Comparison of ENCODE assay signal across 1 cellular context in genomic region chr3:152865675-152866074, GRCh38.
TF ChIP-seq lines count a peak whose summit lies in the region.

No MANE protein-coding gene starts in this region.

TF ChIP-seq in GM23338, 12 proteins besides CTCF, POLR2A, EP300 and RAD21 (continued from another document):
- TF ChIP-seq ZNF462 (CRISPR knock-in tag; IDR thresholded peaks at IDR 0.05), result no peak
- no peak for TF ChIP-seq STAT1 (IDR thresholded peaks at IDR 0.05; ENCODE audit: unreplicated experiment)
- no peak for TF ChIP-seq NANOG (IDR thresholded peaks at IDR 0.05; ENCODE audit: borderline replicate concordance)
- no peak for TF ChIP-seq ZNF114 (CRISPR knock-in tag; IDR thresholded peaks at IDR 0.05)
- TF ChIP-seq EZH2 (IDR thresholded peaks at IDR 0.05; ENCODE audit: low read depth, unreplicated experiment), result no peak
- no peak for TF ChIP-seq JUNB (IDR thresholded peaks at IDR 0.05; ENCODE audit: unreplicated experiment)
- no peak for TF ChIP-seq REST (IDR thresholded peaks at IDR 0.05; ENCODE audit: unreplicated experiment)
